Comparison of ENCODE assay signal across 8 cellular contexts in the genomic region with DNA sequence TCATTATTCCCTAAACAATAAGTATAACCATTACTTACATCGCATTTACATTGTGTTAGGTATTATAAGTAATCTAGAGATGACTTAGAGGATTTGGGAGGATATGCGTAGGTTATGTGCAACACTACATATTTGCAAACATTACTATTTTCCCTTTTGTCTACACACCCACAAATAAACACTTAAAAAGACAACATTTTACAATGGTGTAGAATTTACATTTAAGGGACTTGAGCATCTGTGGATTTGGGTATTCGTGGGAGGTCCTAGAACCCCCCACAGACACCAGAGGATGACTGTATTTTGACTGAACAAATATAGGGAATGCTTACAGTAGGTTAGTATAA.
"Had no signal": no experiment of that assay in that cellular context is flagged by ENCODE, and none has a peak within 500 bp of the region (broad histone marks: within the 10 kb centered on the region; RNA-seq: fewer than 3 reads in every experiment).

No MANE protein-coding gene starts in this region.

- DNase-seq: IMR-90, KBM-7, KG1 had no signal

- H3K9me3 Mint-ChIP-seq: IgD-negative memory B cell had no signal

- H3K4me1 Mint-ChIP-seq: IgD-negative memory B cell had no signal

- FAIRE-seq: HepG2, HTR-8/SVneo, K562 had no signal

- H3K4me3 ChIP-seq: K562 had no signal

- H3K27ac ChIP-seq: HL-60 had no signal

- H3K36me3 Mint-ChIP-seq: IgD-negative memory B cell had no signal

- H3K4me3 Mint-ChIP-seq: IgD-negative memory B cell had no signal

- ATAC-seq: HepG2, K562 had no signal
